In genomic region chr13:79406597-79406908, GRCh38 we compare ENCODE assay signal across 8 cellular contexts. TPM values are rescaled to one million over a fixed set of nuclear protein-coding genes. Genes with fewer than 3 reads are reported as not detected.
DNase-seq lines count a peak whose midpoint lies in the region; ATAC-seq, FAIRE-seq and TF ChIP-seq lines count a peak whose summit lies in the region.

No MANE protein-coding gene starts in this region.

- H3K4me1 ChIP-seq in adipocyte (ENCODE audit: control insufficient read depth, insufficient read depth, low read length) (peaks cover 45% of the 10 kb centered on the region), kidney (ENCODE audit: control insufficient read depth in 1 of 2, insufficient read depth in 1 of 2, low read depth in 1 of 2, low read length in 2 of 2) (peaks cover 12 to 15% of the 10 kb centered on the region in 2 donors)

- H3K36me3 Mint-ChIP-seq in activated T-cell treated with anti-CD3 and anti-CD28 coated beads, Interleukin-2, amount 50 U/mL, for 72 hours (ENCODE audit: insufficient read depth in 2 of 2), result peaks cover 0 to 9% of the 10 kb centered on the region in 2 donors

- no peak for TF ChIP-seq CTCF in kidney (IDR thresholded peaks at IDR 0.05; ENCODE audit: borderline replicate concordance, extremely low read depth, insufficient read depth)

- H3K36me3 ChIP-seq in adipocyte (ENCODE audit: control insufficient read depth, insufficient read depth, low read length, severe bottlenecking), result no peaks in the 10 kb centered on the region
- no peaks in the 10 kb centered on the region for H3K36me3 ChIP-seq in kidney (ENCODE audit: control insufficient read depth in 1 of 2, insufficient read depth in 2 of 2, low read length in 2 of 2)

- H3K9ac ChIP-seq in adipocyte (ENCODE audit: low read length) (peak overlapping the region; percentile 98), kidney (ENCODE audit: low read length in 2 of 2) (peak overlapping the region; percentile 31 to 97)

- no peaks in the 10 kb centered on the region for H3K27me3 Mint-ChIP-seq in activated T-cell treated with anti-CD3 and anti-CD28 coated beads, Interleukin-2, amount 50 U/mL, for 72 hours (ENCODE audit: low read depth)

- peaks cover 22% of the 10 kb centered on the region for H3K4me1 Mint-ChIP-seq in activated T-cell treated with anti-CD3 and anti-CD28 coated beads, Interleukin-2, amount 50 U/mL, for 72 hours (ENCODE audit: low read depth)

- no peaks in the 10 kb centered on the region for H3K27me3 ChIP-seq in adipocyte (replicated peaks; ENCODE audit: control insufficient read depth, insufficient read depth, low read length)

- no peak for DNase-seq in activated T-cell treated with anti-CD3 and anti-CD28 coated beads, Interleukin-2, amount 50 U/mL, for 72 hours
- DNase-seq in activated T-cell treated with anti-CD3 and anti-CD28 coated beads, Interleukin-2, amount 50 U/mL, for 48 hours, result no peak
- no peak for DNase-seq in adipocyte (ENCODE audit: low read depth)
- no peak for DNase-seq in kidney
- DNase-seq in stimulated activated CD4-positive, alpha-beta T cell treated with anti-CD3 and anti-CD28 coated beads, Interleukin-4, amount 100 ng/mL, for 24 hours, result no peak
- DNase-seq in posterior cingulate gyrus, result no peak

- peak overlapping the region; percentile 99 for H3K4me3 ChIP-seq in adipocyte (ENCODE audit: low read length)
- peak overlapping the region; percentile 85 to 98 for H3K4me3 ChIP-seq in kidney (ENCODE audit: low read length in 2 of 2)

- no peaks in the 10 kb centered on the region for H3K9me3 Mint-ChIP-seq in activated T-cell treated with anti-CD3 and anti-CD28 coated beads, Interleukin-2, amount 50 U/mL, for 72 hours

- ATAC-seq in activated T-cell treated with anti-CD3 and anti-CD28 coated beads, Interleukin-2, amount 50 U/mL, for 72 hours (replicated peaks in 1 of 2), result peak; percentile 29 to 32
- ATAC-seq in HG03342 (IDR thresholded peaks at IDR 0.05; ENCODE audit: unreplicated experiment), result peak; percentile 27

- peak overlapping the region; percentile 89 for H3K4me3 Mint-ChIP-seq in activated T-cell treated with anti-CD3 and anti-CD28 coated beads, Interleukin-2, amount 50 U/mL, for 72 hours

- H3K27ac Mint-ChIP-seq in activated T-cell treated with anti-CD3 and anti-CD28 coated beads, Interleukin-2, amount 50 U/mL, for 72 hours, result peak overlapping the region; percentile 95

- H3K27ac ChIP-seq in kidney (ENCODE audit: low read depth in 2 of 2, low read length in 2 of 2), result peak overlapping the region; percentile 92 to 98
- H3K27ac ChIP-seq in temporal lobe (ENCODE audit: low read depth, low read length), result peak overlapping the region; percentile 85

- FAIRE-seq in kidney (lab: Jason Lieb, UNC), result no peak

- intact Hi-C loops in kidney (cut with DNase I) (no loop called here), posterior cingulate gyrus (cut with DNase I) (loop anchor here (5.0 kb wide), 1 partner anchor 76 kb away; the partner anchor contains the start of gene NDFIP2)

- H3K9me3 ChIP-seq in adipocyte (ENCODE audit: control insufficient read depth, low read length), result no peaks in the 10 kb centered on the region
- H3K9me3 ChIP-seq in kidney (ENCODE audit: control insufficient read depth in 1 of 2, low read length in 2 of 2), result no peaks in the 10 kb centered on the region

RNA-seq across cellular contexts. Expression of gene RBM26, which starts 0.5 kb away (rescaled TPM):
- 10 to 100 TPM; 62.5 to 69.2 TPM for total RNA-seq in activated T-cell treated with anti-CD3 and anti-CD28 coated beads, Interleukin-2, amount 50 U/mL, for 72 hours
- 39.2 TPM for total RNA-seq in kidney
- 14.5 TPM for polyA plus RNA-seq in kidney (ENCODE audit: insufficient read depth, low read depth, low replicate concordance)
- 48.2 TPM for total RNA-seq in temporal lobe
